7 cellular contexts compared by ENCODE assay signal in the genomic region with DNA sequence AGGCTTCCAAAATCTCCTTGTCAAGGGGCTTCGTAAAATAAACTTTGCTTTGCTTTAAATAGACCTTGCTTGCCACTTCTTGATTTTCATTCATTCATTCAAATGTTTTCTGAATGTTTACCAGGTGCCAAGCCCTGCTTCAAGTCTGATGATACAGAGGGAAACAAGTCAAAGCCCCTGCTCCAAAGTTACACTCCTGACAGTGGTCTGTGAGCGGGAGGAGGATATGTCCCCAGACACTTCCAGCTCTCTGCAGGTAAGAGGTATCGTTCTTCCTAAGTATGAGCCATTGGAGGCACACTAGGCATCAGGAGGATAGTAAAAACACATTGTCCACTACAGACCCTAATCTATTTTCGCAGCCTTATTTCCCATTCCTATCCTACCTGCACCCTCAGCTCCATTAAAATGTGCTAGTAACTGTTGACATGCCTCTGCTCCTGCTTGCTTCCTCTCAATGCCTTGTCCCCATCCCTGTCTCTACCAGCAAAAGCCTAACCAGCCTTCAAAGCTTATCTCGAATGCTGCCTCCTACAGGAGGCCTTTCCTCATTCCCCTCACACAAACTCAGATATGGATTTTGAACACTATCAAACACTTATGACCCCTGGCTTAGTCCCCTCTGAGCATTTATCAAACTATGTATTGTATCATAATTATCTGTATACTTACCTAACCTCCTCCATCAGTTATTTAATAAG. TPM values are rescaled to one million over a fixed set of nuclear protein-coding genes. Genes with fewer than 3 reads are reported as not detected.
DNase-seq lines count a peak whose midpoint lies in the region; ATAC-seq and TF ChIP-seq lines count a peak whose summit lies in the region.

No MANE protein-coding gene starts in this region.

- intact Hi-C loops in natural killer cell (cut with micrococcal nuclease) = loop anchor here (1.0 to 2.0 kb wide), 2 partner anchors 167 to 1056 kb away; no protein-coding TSS in a partner anchor

- H3K27me3 ChIP-seq in rectal smooth muscle tissue (ENCODE audit: control insufficient read depth, insufficient read depth, low read length) = no peaks in the 10 kb centered on the region

- peak; percentile 36 for DNase-seq in GDM1 (lab: John Stamatoyannopoulos, UW)
- DNase-seq in Jurkat, Clone E6-1 (ENCODE audit: low read depth, low spot score) = peak; percentile 54
- no peak for DNase-seq in choroid plexus epithelial cell (ENCODE audit: low read depth)
- no peak for DNase-seq in retina
- no peak for DNase-seq in natural killer cell
- DNase-seq in AG08396 (ENCODE audit: low spot score) = no peak

- no peaks in the 10 kb centered on the region for H3K36me3 Mint-ChIP-seq in natural killer cell

- H3K36me3 ChIP-seq in rectal smooth muscle tissue (ENCODE audit: control insufficient read depth, insufficient read depth, low read length) = no peaks in the 10 kb centered on the region

- no peaks in the 10 kb centered on the region for H3K9me3 Mint-ChIP-seq in natural killer cell

- no peak for ATAC-seq in natural killer cell

- H3K9ac ChIP-seq in rectal smooth muscle tissue (ENCODE audit: low read length) = no peak overlapping the region

- H3K4me1 ChIP-seq in rectal smooth muscle tissue (ENCODE audit: control insufficient read depth, insufficient read depth, low read length) = peaks cover 21% of the 10 kb centered on the region

- TF ChIP-seq CTCF in choroid plexus epithelial cell (conservative IDR thresholded peaks at IDR 0.05; ENCODE audit: low read depth, low read length) (peak; percentile 49), natural killer cell (IDR thresholded peaks at IDR 0.05) (no peak)

- H3K27ac Mint-ChIP-seq in natural killer cell = peak overlapping the region in 1 of 2 donors; percentile 31

- H3K27me3 Mint-ChIP-seq in natural killer cell (ENCODE audit: low read depth in 2 of 2) = no peaks in the 10 kb centered on the region

- H3K4me3 ChIP-seq in Jurkat, Clone E6-1 (ENCODE audit: low read length) = no peak overlapping the region
- H3K4me3 ChIP-seq in choroid plexus epithelial cell (ENCODE audit: low read depth, low read length) = no peak overlapping the region
- H3K4me3 ChIP-seq in rectal smooth muscle tissue (ENCODE audit: low read length) = no peak overlapping the region

- peaks cover 19 to 43% of the 10 kb centered on the region in 2 donors for H3K4me1 Mint-ChIP-seq in natural killer cell

- peak overlapping the region; percentile 63 for H3K27ac ChIP-seq in rectal smooth muscle tissue (ENCODE audit: low read depth, low read length)

- no peak overlapping the region for H3K4me3 Mint-ChIP-seq in natural killer cell

RNA-seq across cellular contexts. Expression of a gene that starts 6.2 kb away (rescaled TPM):
- 16.8 TPM for polyA plus RNA-seq in Jurkat, Clone E6-1 (2012; ENCODE audit: insufficient read depth, insufficient read length)
- total RNA-seq in natural killer cell = 1 to 10 TPM; 4.2 to 6.8 (median 5.1) TPM

RNA-seq across cellular contexts. Expression of a gene that starts 36.0 kb away (rescaled TPM):
- 78.5 TPM for polyA plus RNA-seq in Jurkat, Clone E6-1 (2012; ENCODE audit: insufficient read depth, insufficient read length)
- total RNA-seq in natural killer cell = 100 to 1,000 TPM; 174 to 216 (median 193) TPM

Comparison
In these comparisons a context has a peak if more than half of its experiments do, and no peak if none do; other contexts are left out.
1. DNase-seq: peak in GDM1 (single experiment) and Jurkat, Clone E6-1 (single experiment); none in choroid plexus epithelial cell (single experiment), retina (single experiment), natural killer cell (single experiment) and AG08396 (single experiment).